In the genomic region with DNA sequence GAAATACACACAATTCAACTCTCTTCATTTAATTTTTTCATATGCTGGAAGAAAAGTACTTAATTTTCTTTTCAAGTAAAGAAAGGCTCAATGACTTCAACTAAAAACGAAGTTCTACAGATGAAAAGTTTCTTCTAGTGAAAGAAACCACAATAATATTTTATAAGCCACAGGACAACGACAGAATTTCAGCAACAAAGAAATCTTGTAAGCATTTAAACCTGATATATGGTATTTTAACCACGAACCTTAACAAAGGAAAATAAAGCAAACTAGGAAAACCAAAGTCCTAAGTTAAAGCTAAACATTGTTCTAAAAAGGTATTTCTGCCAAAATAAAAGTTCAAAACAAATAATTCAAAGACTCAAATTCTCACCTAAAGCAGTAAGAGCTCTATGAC, we compare ENCODE assay signal across 15 cellular contexts.
"Had no signal": no experiment of that assay in that cellular context is flagged by ENCODE, and none has a peak within 500 bp of the region (broad histone marks: within the 10 kb centered on the region; RNA-seq: fewer than 3 reads in every experiment).

No MANE protein-coding gene starts in this region.

- H3K27me3 Mint-ChIP-seq: activated naive CD4-positive, alpha-beta T cell treated with anti-CD3 and anti-CD28 coated beads, Interleukin-2, amount 10 ng/mL, durations not matched to agents 7 days and 5 days; stimulated activated naive B cell treated with anti-CD40 and anti-IgM and Interleukin-4, amounts not matched to agents 10 μg/mL and 1 μg/mL and 100 μg/mL, for 72 hours had no signal

- H3K4me3 ChIP-seq: coronary artery, transverse colon had no signal

- H3K9me3 Mint-ChIP-seq: activated naive CD4-positive, alpha-beta T cell treated with anti-CD3 and anti-CD28 coated beads, Interleukin-2, amount 10 ng/mL, durations not matched to agents 7 days and 5 days; naive thymus-derived CD4-positive, alpha-beta T cell; stimulated activated naive B cell treated with anti-CD40 and anti-IgM and Interleukin-4, amounts not matched to agents 10 μg/mL and 1 μg/mL and 100 μg/mL, for 72 hours had no signal

- DNase-seq: activated CD4-positive, CD25-positive, alpha-beta regulatory T cell treated with anti-CD3 and anti-CD28 coated beads, Interleukin-2, amount 50 U/mL, for 72 hours; activated naive CD4-positive, alpha-beta T cell treated with anti-CD3 and anti-CD28 coated beads, Interleukin-2, amount 10 ng/mL, durations not matched to agents 7 days and 5 days; activated T-cell treated with anti-CD3 and anti-CD28 coated beads for 4 hours; caudate nucleus; effector CD4-positive, alpha-beta T cell; foreskin melanocyte; naive thymus-derived CD4-positive, alpha-beta T cell; posterior cingulate gyrus; stimulated activated CD4-positive, alpha-beta T cell treated with anti-CD3 and anti-CD28 coated beads, Interleukin-2, amount 100 ng/mL, for 48 hours; stimulated activated naive B cell treated with anti-CD40 and anti-IgM and Interleukin-4, amounts not matched to agents 10 μg/mL and 1 μg/mL and 100 μg/mL, for 72 hours; T1000; transverse colon had no signal

- H3K9me3 ChIP-seq: neutrophil, transverse colon had no signal

- H3K36me3 Mint-ChIP-seq: activated naive CD4-positive, alpha-beta T cell treated with anti-CD3 and anti-CD28 coated beads, Interleukin-2, amount 10 ng/mL, durations not matched to agents 7 days and 5 days; naive thymus-derived CD4-positive, alpha-beta T cell; stimulated activated naive B cell treated with anti-CD40 and anti-IgM and Interleukin-4, amounts not matched to agents 10 μg/mL and 1 μg/mL and 100 μg/mL, for 72 hours had no signal

- H3K27me3 ChIP-seq: neutrophil, transverse colon had no signal

- ATAC-seq: naive thymus-derived CD4-positive, alpha-beta T cell; stimulated activated naive B cell treated with anti-CD40 and anti-IgM and Interleukin-4, amounts not matched to agents 10 μg/mL and 1 μg/mL and 100 μg/mL, for 72 hours had no signal

- H3K4me3 Mint-ChIP-seq: activated naive CD4-positive, alpha-beta T cell treated with anti-CD3 and anti-CD28 coated beads, Interleukin-2, amount 10 ng/mL, durations not matched to agents 7 days and 5 days; naive thymus-derived CD4-positive, alpha-beta T cell; stimulated activated naive B cell treated with anti-CD40 and anti-IgM and Interleukin-4, amounts not matched to agents 10 μg/mL and 1 μg/mL and 100 μg/mL, for 72 hours had no signal

- H3K27ac ChIP-seq: coronary artery, neutrophil, transverse colon had no signal

- H3K27ac Mint-ChIP-seq: activated naive CD4-positive, alpha-beta T cell treated with anti-CD3 and anti-CD28 coated beads, Interleukin-2, amount 10 ng/mL, durations not matched to agents 7 days and 5 days; naive thymus-derived CD4-positive, alpha-beta T cell; stimulated activated naive B cell treated with anti-CD40 and anti-IgM and Interleukin-4, amounts not matched to agents 10 μg/mL and 1 μg/mL and 100 μg/mL, for 72 hours had no signal

- H3K36me3 ChIP-seq: neutrophil, transverse colon had no signal

- FAIRE-seq: endothelial cell of umbilical vein had no signal

- H3K4me1 Mint-ChIP-seq: activated naive CD4-positive, alpha-beta T cell treated with anti-CD3 and anti-CD28 coated beads, Interleukin-2, amount 10 ng/mL, durations not matched to agents 7 days and 5 days; stimulated activated naive B cell treated with anti-CD40 and anti-IgM and Interleukin-4, amounts not matched to agents 10 μg/mL and 1 μg/mL and 100 μg/mL, for 72 hours had no signal
